In the genomic region with DNA sequence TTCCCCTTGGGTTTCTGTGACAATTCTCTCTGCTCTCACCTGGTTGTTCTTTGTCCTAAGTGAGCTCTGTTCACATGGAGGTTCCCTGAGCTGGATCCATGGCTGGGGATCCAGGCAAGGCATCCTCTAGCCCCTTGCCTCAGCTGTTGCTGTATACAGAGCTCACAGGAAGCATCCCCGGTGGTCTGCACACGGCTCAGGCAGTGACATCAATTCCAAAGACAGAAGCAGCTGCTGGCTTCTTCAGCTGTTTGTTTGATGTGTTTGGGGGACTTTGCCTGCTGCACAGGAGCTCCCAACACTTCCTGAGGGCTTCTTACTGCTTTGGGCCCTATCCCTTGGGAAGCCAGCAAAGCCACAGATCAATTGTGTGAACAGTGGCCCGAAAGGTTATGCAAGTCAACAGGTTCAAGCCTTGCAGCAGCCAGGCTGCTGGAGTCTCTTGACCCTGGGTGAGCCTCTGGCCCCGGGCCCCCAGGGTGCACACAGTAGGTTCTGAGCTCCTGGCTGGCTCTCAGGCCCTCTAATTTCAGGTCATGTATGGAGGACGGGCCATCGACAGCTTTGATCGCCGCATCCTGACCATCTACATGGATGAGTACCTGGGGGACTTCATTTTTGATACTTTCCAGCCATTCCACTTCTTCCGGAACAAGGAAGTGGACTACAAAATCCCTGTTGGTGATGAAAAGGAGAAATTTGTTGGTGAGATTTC, we compare ENCODE assay signal across 17 cellular contexts. TPM values are rescaled to one million over a fixed set of nuclear protein-coding genes. Genes with fewer than 3 reads are reported as not detected.
DNase-seq lines count a peak whose midpoint lies in the region; TF ChIP-seq lines count a peak whose summit lies in the region.
"Had no signal": no experiment of that assay in that cellular context is flagged by ENCODE, and none has a peak within 500 bp of the region (broad histone marks: within the 10 kb centered on the region; RNA-seq: fewer than 3 reads in every experiment).

No MANE protein-coding gene starts in this region.

- TF ChIP-seq EP300 in tibial nerve (IDR thresholded peaks at IDR 0.05), result no peak

- no peaks in the 10 kb centered on the region for H3K36me3 ChIP-seq in BLaER1
- H3K36me3 ChIP-seq in KMS-11 (ENCODE audit: insufficient read depth), result no peaks in the 10 kb centered on the region
- H3K36me3 ChIP-seq in thymus (ENCODE audit: control insufficient read depth, insufficient read depth), result no peaks in the 10 kb centered on the region
- peaks cover 0 to 14% (median 0%) of the 10 kb centered on the region in 3 donors for H3K36me3 ChIP-seq in tibial nerve
- H3K36me3 ChIP-seq: MG63, SJSA1 had no signal

- DNase-seq in myocyte (ENCODE audit: low read depth), result peak; percentile 79
- DNase-seq in HuH-7.5 (ENCODE audit: low spot score), result no peak
- no peak for DNase-seq in D341Med (ENCODE audit: low spot score)
- no peak for DNase-seq in tibial nerve (ENCODE audit: low spot score in 2 of 2)
- DNase-seq: DMS53, HCEC 1CT, MG63, NCI-H1105 treated with DMSO at 0.1 percent for 48 hours, NCI-H2029, NCI-H446, NCI-H524 treated with DMSO at 0.1 percent for 48 hours, NCI-H774, PC-9 had no signal

- H2AFZ ChIP-seq in KMS-11 (ENCODE audit: low read depth), result no peak overlapping the region
- H2AFZ ChIP-seq: PC-9 had no signal

- TF ChIP-seq POLR2A in tibial nerve (IDR thresholded peaks at IDR 0.05), result no peak

- H3K79me2 ChIP-seq in KMS-11 (ENCODE audit: insufficient read depth, low read depth), result no peaks in the 10 kb centered on the region

- H3K9me3 ChIP-seq in BLaER1 (no peaks in the 10 kb centered on the region), thymus (ENCODE audit: control insufficient read depth) (no peaks in the 10 kb centered on the region), tibial nerve (no peaks in the 10 kb centered on the region)
- H3K9me3 ChIP-seq: MG63, SJSA1 had no signal

- H4K20me1 ChIP-seq in BLaER1, result peaks cover 56% of the 10 kb centered on the region
- no peaks in the 10 kb centered on the region for H4K20me1 ChIP-seq in KMS-11 (ENCODE audit: insufficient read depth)

- H3K27me3 ChIP-seq in BLaER1 (no peaks in the 10 kb centered on the region), KMS-11 (ENCODE audit: insufficient read depth, low read depth) (no peaks in the 10 kb centered on the region), thymus (ENCODE audit: control insufficient read depth, insufficient read depth) (no peaks in the 10 kb centered on the region), tibial nerve (no peaks in the 10 kb centered on the region)
- H3K27me3 ChIP-seq: MG63, SJSA1 had no signal

- no peak for TF ChIP-seq CTCF in KMS-11 (conservative IDR thresholded peaks at IDR 0.05; ENCODE audit: low read depth, low read length)
- no peak for TF ChIP-seq CTCF in tibial nerve (IDR thresholded peaks at IDR 0.05)

- H3K9ac ChIP-seq in BLaER1 (no peak overlapping the region), KMS-11 (no peak overlapping the region)

- peaks cover 88% of the 10 kb centered on the region for H3K4me1 ChIP-seq in BLaER1
- H3K4me1 ChIP-seq in KMS-11 (ENCODE audit: low read depth, poor library complexity, severe bottlenecking), result peaks cover 24% of the 10 kb centered on the region
- peaks cover 70% of the 10 kb centered on the region for H3K4me1 ChIP-seq in thymus (ENCODE audit: control insufficient read depth, insufficient read depth, low read length)
- H3K4me1 ChIP-seq in tibial nerve, result no peaks in the 10 kb centered on the region
- H3K4me1 ChIP-seq: SJSA1 had no signal

- H3K4me3 ChIP-seq in BLaER1, result peak overlapping the region; percentile 19; the same call in 1 of the 2 replicates
- H3K4me3 ChIP-seq in KMS-11 (IDR thresholded peaks at IDR 0.05; ENCODE audit: insufficient read depth, low read depth, low read length), result no peak overlapping the region
- H3K4me3 ChIP-seq in thymus (ENCODE audit: low read length), result no peak overlapping the region
- no peak overlapping the region for H3K4me3 ChIP-seq in tibial nerve
- H3K4me3 ChIP-seq: MG63, PC-9, SJSA1 had no signal

- WGBS in thymus, result 76% methylated on average over 9 of the region's 9 CpGs
- 89 to 90% methylated on average over 9 of the region's 9 CpGs for WGBS in tibial nerve, 2 donors

- H3K4me2 ChIP-seq in BLaER1 (peak overlapping the region; percentile 92), KMS-11 (0 out of 2 replicates have a peak overlapping the region, but pooled peaks have one; percentile 76)
- H3K4me2 ChIP-seq: PC-9 had no signal

- H3K27ac ChIP-seq in BLaER1 (0 out of 2 replicates have a peak overlapping the region, but pooled peaks have one; percentile 31), KMS-11 (no peak overlapping the region), thymus (ENCODE audit: low read depth) (peak overlapping the region; percentile 80), tibial nerve (no peak overlapping the region)
- H3K27ac ChIP-seq: PC-9, SJSA1 had no signal

RNA-seq across cellular contexts. Expression of gene CCDC92, which starts 42.6 kb away (rescaled TPM):
- total RNA-seq in myocyte (18.3 and 21.1 TPM in 2 replicates), tibial nerve (10 to 100 TPM; 41.0 to 46.8 (median 42.6) TPM)
- polyA plus RNA-seq in myocyte (2012), result 55.5 TPM
- polyA plus RNA-seq in thymus, result 34.4 TPM

RNA-seq across cellular contexts. Expression of gene ZNF664, which starts 43.0 kb away (rescaled TPM):
- 55.8 and 58.1 TPM in 2 replicates for total RNA-seq in myocyte
- 39.0 TPM for polyA plus RNA-seq in myocyte (2012)
- 36.0 TPM for polyA plus RNA-seq in thymus
- 10 to 100 TPM; 53.7 to 78.0 (median 73.3) TPM for total RNA-seq in tibial nerve

Comparison
In these comparisons a context has a peak if more than half of its experiments do, and no peak if none do; other contexts are left out.
1. H3K27ac ChIP-seq: peak in BLaER1 (single experiment) and thymus (single experiment); none in KMS-11 (single experiment) and tibial nerve (0 of 4).